In the genomic region with DNA sequence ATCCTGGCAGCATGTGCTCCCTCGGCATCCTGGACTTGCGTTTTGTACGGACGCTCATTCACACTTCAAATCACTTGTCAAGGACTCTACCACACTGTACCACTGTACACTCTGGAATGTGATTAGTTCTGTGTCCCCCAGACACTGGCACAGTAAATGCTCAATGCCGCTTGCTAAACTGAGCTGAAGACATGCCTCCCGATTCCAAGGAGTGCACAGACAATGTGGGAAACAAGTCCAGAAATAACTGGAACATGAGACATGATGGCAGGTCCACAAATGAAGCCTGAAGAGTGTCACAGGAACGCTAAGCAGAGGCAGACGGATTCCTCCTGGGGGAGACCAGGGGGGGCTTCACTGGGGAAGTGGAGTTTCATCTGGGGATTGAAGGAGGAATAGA, we compare ENCODE assay signal across 1 cellular context.
TF ChIP-seq lines count a peak whose summit lies in the region.

No MANE protein-coding gene starts in this region.

TF ChIP-seq in WTC11, 78 proteins besides CTCF, POLR2A, EP300 and RAD21 (continued from another document):
- TF ChIP-seq, protein P1, sequence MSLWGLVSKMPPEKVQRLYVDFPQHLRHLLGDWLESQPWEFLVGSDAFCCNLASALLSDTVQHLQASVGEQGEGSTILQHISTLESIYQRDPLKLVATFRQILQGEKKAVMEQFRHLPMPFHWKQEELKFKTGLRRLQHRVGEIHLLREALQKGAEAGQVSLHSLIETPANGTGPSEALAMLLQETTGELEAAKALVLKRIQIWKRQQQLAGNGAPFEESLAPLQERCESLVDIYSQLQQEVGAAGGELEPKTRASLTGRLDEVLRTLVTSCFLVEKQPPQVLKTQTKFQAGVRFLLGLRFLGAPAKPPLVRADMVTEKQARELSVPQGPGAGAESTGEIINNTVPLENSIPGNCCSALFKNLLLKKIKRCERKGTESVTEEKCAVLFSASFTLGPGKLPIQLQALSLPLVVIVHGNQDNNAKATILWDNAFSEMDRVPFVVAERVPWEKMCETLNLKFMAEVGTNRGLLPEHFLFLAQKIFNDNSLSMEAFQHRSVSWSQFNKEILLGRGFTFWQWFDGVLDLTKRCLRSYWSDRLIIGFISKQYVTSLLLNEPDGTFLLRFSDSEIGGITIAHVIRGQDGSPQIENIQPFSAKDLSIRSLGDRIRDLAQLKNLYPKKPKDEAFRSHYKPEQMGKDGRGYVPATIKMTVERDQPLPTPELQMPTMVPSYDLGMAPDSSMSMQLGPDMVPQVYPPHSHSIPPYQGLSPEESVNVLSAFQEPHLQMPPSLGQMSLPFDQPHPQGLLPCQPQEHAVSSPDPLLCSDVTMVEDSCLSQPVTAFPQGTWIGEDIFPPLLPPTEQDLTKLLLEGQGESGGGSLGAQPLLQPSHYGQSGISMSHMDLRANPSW (CRISPR knock-in tag; conservative IDR thresholded peaks at IDR 0.05; ENCODE audit: low read depth): no peak
- TF ChIP-seq, protein P2, sequence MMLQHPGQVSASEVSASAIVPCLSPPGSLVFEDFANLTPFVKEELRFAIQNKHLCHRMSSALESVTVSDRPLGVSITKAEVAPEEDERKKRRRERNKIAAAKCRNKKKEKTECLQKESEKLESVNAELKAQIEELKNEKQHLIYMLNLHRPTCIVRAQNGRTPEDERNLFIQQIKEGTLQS (CRISPR knock-in tag; conservative IDR thresholded peaks at IDR 0.05): no peak
- TF ChIP-seq, protein P3, sequence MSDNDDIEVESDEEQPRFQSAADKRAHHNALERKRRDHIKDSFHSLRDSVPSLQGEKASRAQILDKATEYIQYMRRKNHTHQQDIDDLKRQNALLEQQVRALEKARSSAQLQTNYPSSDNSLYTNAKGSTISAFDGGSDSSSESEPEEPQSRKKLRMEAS (CRISPR knock-in tag; IDR thresholded peaks at IDR 0.05): no peak
- TF ChIP-seq MYBL2 (CRISPR knock-in tag; IDR thresholded peaks at IDR 0.05): no peak
- TF ChIP-seq, protein P4, sequence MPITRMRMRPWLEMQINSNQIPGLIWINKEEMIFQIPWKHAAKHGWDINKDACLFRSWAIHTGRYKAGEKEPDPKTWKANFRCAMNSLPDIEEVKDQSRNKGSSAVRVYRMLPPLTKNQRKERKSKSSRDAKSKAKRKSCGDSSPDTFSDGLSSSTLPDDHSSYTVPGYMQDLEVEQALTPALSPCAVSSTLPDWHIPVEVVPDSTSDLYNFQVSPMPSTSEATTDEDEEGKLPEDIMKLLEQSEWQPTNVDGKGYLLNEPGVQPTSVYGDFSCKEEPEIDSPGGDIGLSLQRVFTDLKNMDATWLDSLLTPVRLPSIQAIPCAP (CRISPR knock-in tag; IDR thresholded peaks at IDR 0.05): no peak
- no peak for TF ChIP-seq TCF7 (CRISPR knock-in tag; IDR thresholded peaks at IDR 0.05; ENCODE audit: low read depth)
- TF ChIP-seq CREB1 (CRISPR knock-in tag; IDR thresholded peaks at IDR 0.05): no peak
- no peak for TF ChIP-seq TEAD1 (CRISPR knock-in tag; IDR thresholded peaks at IDR 0.05)
- TF ChIP-seq ESRRA (CRISPR knock-in tag; IDR thresholded peaks at IDR 0.05; ENCODE audit: borderline replicate concordance): no peak
- TF ChIP-seq, protein P5, sequence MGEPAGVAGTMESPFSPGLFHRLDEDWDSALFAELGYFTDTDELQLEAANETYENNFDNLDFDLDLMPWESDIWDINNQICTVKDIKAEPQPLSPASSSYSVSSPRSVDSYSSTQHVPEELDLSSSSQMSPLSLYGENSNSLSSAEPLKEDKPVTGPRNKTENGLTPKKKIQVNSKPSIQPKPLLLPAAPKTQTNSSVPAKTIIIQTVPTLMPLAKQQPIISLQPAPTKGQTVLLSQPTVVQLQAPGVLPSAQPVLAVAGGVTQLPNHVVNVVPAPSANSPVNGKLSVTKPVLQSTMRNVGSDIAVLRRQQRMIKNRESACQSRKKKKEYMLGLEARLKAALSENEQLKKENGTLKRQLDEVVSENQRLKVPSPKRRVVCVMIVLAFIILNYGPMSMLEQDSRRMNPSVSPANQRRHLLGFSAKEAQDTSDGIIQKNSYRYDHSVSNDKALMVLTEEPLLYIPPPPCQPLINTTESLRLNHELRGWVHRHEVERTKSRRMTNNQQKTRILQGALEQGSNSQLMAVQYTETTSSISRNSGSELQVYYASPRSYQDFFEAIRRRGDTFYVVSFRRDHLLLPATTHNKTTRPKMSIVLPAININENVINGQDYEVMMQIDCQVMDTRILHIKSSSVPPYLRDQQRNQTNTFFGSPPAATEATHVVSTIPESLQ (CRISPR knock-in tag; IDR thresholded peaks at IDR 0.05): no peak
- TF ChIP-seq, protein P6, sequence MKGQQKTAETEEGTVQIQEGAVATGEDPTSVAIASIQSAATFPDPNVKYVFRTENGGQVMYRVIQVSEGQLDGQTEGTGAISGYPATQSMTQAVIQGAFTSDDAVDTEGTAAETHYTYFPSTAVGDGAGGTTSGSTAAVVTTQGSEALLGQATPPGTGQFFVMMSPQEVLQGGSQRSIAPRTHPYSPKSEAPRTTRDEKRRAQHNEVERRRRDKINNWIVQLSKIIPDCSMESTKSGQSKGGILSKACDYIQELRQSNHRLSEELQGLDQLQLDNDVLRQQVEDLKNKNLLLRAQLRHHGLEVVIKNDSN (CRISPR knock-in tag; IDR thresholded peaks at IDR 0.05): no peak
- no peak for TF ChIP-seq NFE2L1 (CRISPR knock-in tag; IDR thresholded peaks at IDR 0.05)
